Comparison of ENCODE assay signal across 9 cellular contexts in the genomic region with DNA sequence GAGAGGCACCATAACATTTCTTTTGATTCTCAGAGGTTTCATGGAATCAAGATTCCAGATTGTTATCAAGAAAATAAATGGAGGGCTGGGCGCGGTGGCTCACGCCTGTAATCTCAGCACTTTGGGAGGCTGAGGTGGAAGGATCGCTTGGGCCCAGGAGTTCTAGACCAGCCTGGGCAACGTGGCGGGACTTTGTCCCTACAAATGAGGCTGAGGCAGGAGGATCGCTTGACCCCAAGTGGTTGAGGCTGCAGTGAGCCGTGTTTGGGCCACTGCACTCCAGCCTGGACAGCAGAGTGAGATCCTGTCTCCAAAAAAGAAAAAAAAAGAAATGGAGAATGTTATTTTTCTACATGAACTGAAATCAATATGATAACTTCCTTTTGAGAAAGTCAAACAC. TPM values are rescaled to one million over a fixed set of nuclear protein-coding genes. Genes with fewer than 3 reads are reported as not detected.
DNase-seq lines count a peak whose midpoint lies in the region; ATAC-seq, FAIRE-seq and TF ChIP-seq lines count a peak whose summit lies in the region.
"Had no signal": no experiment of that assay in that cellular context is flagged by ENCODE, and none has a peak within 500 bp of the region (broad histone marks: within the 10 kb centered on the region; RNA-seq: fewer than 3 reads in every experiment).

No MANE protein-coding gene starts in this region.

- H3K27ac ChIP-seq in keratinocyte (ENCODE audit: control insufficient read depth, insufficient read depth, low read length) (no peak overlapping the region), stomach smooth muscle (ENCODE audit: low read length) (no peak overlapping the region)

- H3K9me3 Mint-ChIP-seq in activated CD4-positive, alpha-beta T cell treated with anti-CD3 and anti-CD28 coated beads for 36 hours (ENCODE audit: low read depth): no peaks in the 10 kb centered on the region
- H3K9me3 Mint-ChIP-seq in activated naive CD4-positive, alpha-beta T cell treated with anti-CD3 and anti-CD28 coated beads, Interleukin-2, amount 50 U/mL, for 72 hours: no peaks in the 10 kb centered on the region

- H3K4me3 ChIP-seq in keratinocyte (ENCODE audit: control insufficient read depth in 2 of 3, extremely low read depth in 1 of 3, insufficient read depth in 2 of 3, low read depth in 1 of 3, low read length in 3 of 3): peak overlapping the region; percentile 53 to 92 (median 77)
- peak overlapping the region; percentile 88 to 99 for H3K4me3 ChIP-seq in stomach smooth muscle (ENCODE audit: low read length in 2 of 2)

- dilution Hi-C loops in keratinocyte (cut with MboI; ENCODE audit: extremely low pct_ligation_motif_present, low sequenced_read_pairs): no loop called here

- no peaks in the 10 kb centered on the region for H4K20me1 ChIP-seq in keratinocyte (ENCODE audit: control insufficient read depth, extremely low read depth, insufficient read depth, low read length)

- peaks cover 36% of the 10 kb centered on the region for H3K36me3 Mint-ChIP-seq in activated CD4-positive, alpha-beta T cell treated with anti-CD3 and anti-CD28 coated beads for 36 hours (ENCODE audit: low read depth)
- H3K36me3 Mint-ChIP-seq in activated naive CD4-positive, alpha-beta T cell treated with anti-CD3 and anti-CD28 coated beads, Interleukin-2, amount 50 U/mL, for 72 hours: peaks cover 53 to 57% of the 10 kb centered on the region in 2 donors

- H3K79me2 ChIP-seq in keratinocyte (ENCODE audit: control insufficient read depth, insufficient read depth, low read length): peaks cover 90% of the 10 kb centered on the region

- no peaks in the 10 kb centered on the region for H3K9me1 ChIP-seq in keratinocyte (ENCODE audit: control insufficient read depth, extremely low read depth, insufficient read depth, low read length)

- peak overlapping the region; percentile 100 for H3K27ac Mint-ChIP-seq in activated CD4-positive, alpha-beta T cell treated with anti-CD3 and anti-CD28 coated beads for 36 hours
- peak overlapping the region; percentile 97 to 100 for H3K27ac Mint-ChIP-seq in activated naive CD4-positive, alpha-beta T cell treated with anti-CD3 and anti-CD28 coated beads, Interleukin-2, amount 50 U/mL, for 72 hours

- TF ChIP-seq CTCF in keratinocyte (optimal IDR thresholded peaks at IDR 0.05 in 1 of 3, IDR thresholded peaks at IDR 0.05 in 1 of 3, conservative IDR thresholded peaks at IDR 0.05 in 1 of 3; ENCODE audit: extremely low read depth in 1 of 3, insufficient read depth in 2 of 3, low read length in 3 of 3): no peak

- CTCF ChIA-PET in activated CD4-positive, alpha-beta T cell treated with anti-CD3 and anti-CD28 coated beads for 36 hours (lab: Charles Lee): interaction anchor here (0.7 kb wide), 1 partner anchor 81 kb away, joined by 3 read pairs; no protein-coding TSS in a partner anchor

- H3K9ac ChIP-seq in keratinocyte (ENCODE audit: control insufficient read depth, extremely low read depth, insufficient read depth, low read length) (peak overlapping the region; percentile 94), stomach smooth muscle (ENCODE audit: low read length in 2 of 2) (no peak overlapping the region)

- ATAC-seq in activated CD4-positive, alpha-beta T cell treated with anti-CD3 and anti-CD28 coated beads for 36 hours: no peak
- ATAC-seq in activated naive CD4-positive, alpha-beta T cell treated with anti-CD3 and anti-CD28 coated beads, Interleukin-2, amount 50 U/mL, for 72 hours: no peak
- ATAC-seq in HG03108 (IDR thresholded peaks at IDR 0.05; ENCODE audit: unreplicated experiment): no peak

- H3K36me3 ChIP-seq in keratinocyte (ENCODE audit: control insufficient read depth in 2 of 2, extremely low read depth in 1 of 2, insufficient read depth in 2 of 2, low read length in 2 of 2) (peaks cover 5 to 9% of the 10 kb centered on the region in 2 experiments), stomach smooth muscle (ENCODE audit: control insufficient read depth in 2 of 2, insufficient read depth in 2 of 2, low read length in 2 of 2) (peaks cover 11 to 13% of the 10 kb centered on the region in 2 donors)

- H3K4me3 Mint-ChIP-seq in activated CD4-positive, alpha-beta T cell treated with anti-CD3 and anti-CD28 coated beads for 36 hours: peak overlapping the region; percentile 95

- H3K27me3 Mint-ChIP-seq in activated CD4-positive, alpha-beta T cell treated with anti-CD3 and anti-CD28 coated beads for 36 hours: no peaks in the 10 kb centered on the region

- H3K27me3 ChIP-seq in keratinocyte (ENCODE audit: control insufficient read depth, extremely low read depth, insufficient read depth, low read length): no peaks in the 10 kb centered on the region
- no peaks in the 10 kb centered on the region for H3K27me3 ChIP-seq in stomach smooth muscle (ENCODE audit: control insufficient read depth in 1 of 2, insufficient read depth in 2 of 2, low read length in 2 of 2)

- H3K4me1 ChIP-seq in keratinocyte (ENCODE audit: control insufficient read depth, extremely low read depth, insufficient read depth, low read length) (peaks cover 20% of the 10 kb centered on the region), stomach smooth muscle (ENCODE audit: control insufficient read depth, insufficient read depth, low read length) (peaks cover 30% of the 10 kb centered on the region)

- H2AFZ ChIP-seq in keratinocyte (ENCODE audit: control insufficient read depth, low read length): no peak overlapping the region

- H3K4me1 Mint-ChIP-seq in activated CD4-positive, alpha-beta T cell treated with anti-CD3 and anti-CD28 coated beads for 36 hours: peaks cover 54% of the 10 kb centered on the region

- intact Hi-C loops in activated CD4-positive, alpha-beta T cell treated with anti-CD3 and anti-CD28 coated beads for 36 hours (cut with DNase I, micrococcal nuclease): loop anchor here (2.0 to 10.0 kb wide), 15 partner anchors 61 to 1727 kb away; partner anchors contain the start of genes RAD51B (in 2 of the 2), ZFYVE26 (in 2 of the 2), ACTN1 (in 1 of the 2) and COX16 (in 1 of the 2)

- no peak for FAIRE-seq in keratinocyte (lab: Jason Lieb, UNC)
- FAIRE-seq: RCC 7860 had no signal

- DNase-seq in activated CD4-positive, alpha-beta T cell treated with anti-CD3 and anti-CD28 coated beads for 36 hours: no peak
- DNase-seq in activated CD4-positive, alpha-beta T cell treated with anti-CD3 and anti-CD28 coated beads, Interleukin-2, amount 50 U/mL, for 1 hour: no peak
- DNase-seq in activated naive CD4-positive, alpha-beta T cell treated with anti-CD3 and anti-CD28 coated beads, Interleukin-2, amount 50 U/mL, for 72 hours (ENCODE audit: low spot score in 2 of 2): no peak
- no peak for DNase-seq in keratinocyte (ENCODE audit: low read depth, low spot score)
- no peak for DNase-seq in kidney glomerular epithelial cell (lab: John Stamatoyannopoulos, UW)
- DNase-seq in ACHN: no peak

- POLR2A ChIA-PET in activated CD4-positive, alpha-beta T cell treated with anti-CD3 and anti-CD28 coated beads for 36 hours (lab: Charles Lee): interaction anchor here (0.6 to 1.2 kb wide), 2 partner anchors 36 to 1809 kb away, joined by 3 read pairs; no protein-coding TSS in a partner anchor

- H3K9me3 ChIP-seq in keratinocyte (ENCODE audit: control insufficient read depth, low read depth, low read length) (no peaks in the 10 kb centered on the region), stomach smooth muscle (ENCODE audit: control insufficient read depth in 2 of 2, low read length in 2 of 2) (no peaks in the 10 kb centered on the region)

- in situ Hi-C loops in ACHN (cut with HindIII; ENCODE audit: low pct_ligation_motif_present, low pct_unique_long_range_greater_than_20kb, low sequenced_read_pairs): no loop called here

- peak overlapping the region; percentile 80 for H3K4me2 ChIP-seq in keratinocyte (ENCODE audit: control insufficient read depth, extremely low read depth, insufficient read depth, low read depth, low read length)

RNA-seq across cellular contexts. Expression of gene SLC39A9, which starts 1.3 kb away (rescaled TPM):
- total RNA-seq in activated CD4-positive, alpha-beta T cell treated with anti-CD3 and anti-CD28 coated beads for 36 hours: 10 to 100 TPM; 40.1 to 42.6 TPM
- total RNA-seq in activated naive CD4-positive, alpha-beta T cell treated with anti-CD3 and anti-CD28 coated beads, Interleukin-2, amount 50 U/mL, for 72 hours: 10 to 100 TPM; 48.1 to 52.4 TPM
- polyA plus RNA-seq in keratinocyte: 58.8 to 75.2 TPM (median 70.3 TPM) in 3 replicates
- 8.9 TPM for polyA plus RNA-seq in keratinocyte (2011; ENCODE audit: low read depth)
- 34.9 and 59.4 TPM in 2 replicates for polyA plus RNA-seq in keratinocyte (2011; cell fraction: cytosol; rRNA removed)
- 59.5 and 62.0 TPM in 2 replicates for polyA plus RNA-seq in keratinocyte (2011; cell fraction: nucleus; rRNA removed)
- 29.3 and 33.6 TPM in 2 replicates for polyA plus RNA-seq in keratinocyte (2012; ENCODE audit: low replicate concordance)
- 100 to 255 TPM (median 173 TPM) in 3 replicates for polyA minus RNA-seq in keratinocyte
- 88.6 TPM for polyA minus RNA-seq in keratinocyte (2011; cell fraction: cytosol; rRNA and poly(A)+ RNA removed)
- 86.1 and 154 TPM in 2 replicates for polyA minus RNA-seq in keratinocyte (2011; cell fraction: nucleus; rRNA and poly(A)+ RNA removed)

RNA-seq across cellular contexts. Expression of gene ERH, which starts 1.7 kb away (rescaled TPM):
- 100 to 1,000 TPM; 343 to 385 TPM for total RNA-seq in activated CD4-positive, alpha-beta T cell treated with anti-CD3 and anti-CD28 coated beads for 36 hours
- total RNA-seq in activated naive CD4-positive, alpha-beta T cell treated with anti-CD3 and anti-CD28 coated beads, Interleukin-2, amount 50 U/mL, for 72 hours: 100 to 1,000 TPM; 296 to 371 TPM
- 124 to 256 TPM (median 159 TPM) in 3 replicates for polyA plus RNA-seq in keratinocyte
- 34.9 TPM for polyA plus RNA-seq in keratinocyte (2011; ENCODE audit: low read depth)
- 110 and 141 TPM in 2 replicates for polyA plus RNA-seq in keratinocyte (2011; cell fraction: cytosol; rRNA removed)
- 38.8 and 56.8 TPM in 2 replicates for polyA plus RNA-seq in keratinocyte (2011; cell fraction: nucleus; rRNA removed)
- polyA plus RNA-seq in keratinocyte (2012; ENCODE audit: low replicate concordance): 96.3 and 204 TPM in 2 replicates
- 10.5 to 63.1 TPM (median 36.9 TPM) in 3 replicates for polyA minus RNA-seq in keratinocyte
- polyA minus RNA-seq in keratinocyte (2011; cell fraction: cytosol; rRNA and poly(A)+ RNA removed): 150 TPM
- polyA minus RNA-seq in keratinocyte (2011; cell fraction: nucleus; rRNA and poly(A)+ RNA removed): 16.2 and 22.3 TPM in 2 replicates
